Comparison of ENCODE assay signal across 8 cellular contexts in genomic region chr16:79769320-79770243, GRCh38.
A peak's percentile ranks its signal among the peaks of the same experiment; 100 is the strongest.
DNase-seq lines count a peak whose midpoint lies in the region; ATAC-seq and TF ChIP-seq lines count a peak whose summit lies in the region.

No MANE protein-coding gene starts in this region.

- H3K9ac ChIP-seq in HUES64 (ENCODE audit: low read depth, low read length) (peak overlapping the region; percentile 69), muscle layer of colon (ENCODE audit: low read length) (peak overlapping the region; percentile 66)

- ATAC-seq in GM19397 (IDR thresholded peaks at IDR 0.05; ENCODE audit: unreplicated experiment): no peak

- DNase-seq in AG04449 (ENCODE audit: low read depth, low spot score): no peak
- no peak for DNase-seq in choroid plexus epithelial cell (ENCODE audit: low read depth)
- no peak for DNase-seq in stimulated activated CD4-positive, alpha-beta T cell treated with anti-CD3 and anti-CD28 coated beads, Interleukin-2, amount 100 ng/mL, for 24 hours
- no peak for DNase-seq in epidermal melanocyte (ENCODE audit: insufficient read length, low spot score)
- DNase-seq in NCI-H1105 treated with DMSO at 0.1 percent for 48 hours (lab: John Stamatoyannopoulos, UW): no peak

- POLR2A ChIA-PET in AG04449 (lab: Yijun Ruan, JAX): no interaction called here

- H3K4me3 ChIP-seq in AG04449 (ENCODE audit: low read depth, low read length): peak overlapping the region; percentile 65
- peak overlapping the region; percentile 64 for H3K4me3 ChIP-seq in HUES64 (ENCODE audit: low read length)
- peak overlapping the region; percentile 71 for H3K4me3 ChIP-seq in choroid plexus epithelial cell (ENCODE audit: low read depth, low read length)
- H3K4me3 ChIP-seq in muscle layer of colon (ENCODE audit: low read depth in 1 of 2, low read length in 2 of 2): peak overlapping the region; percentile 37 to 67

- H3K27ac ChIP-seq in HUES64 (ENCODE audit: low read depth, low read length) (no peak overlapping the region), muscle layer of colon (ENCODE audit: low read depth, low read length) (peak overlapping the region; percentile 84)

- H3K9me3 ChIP-seq in HUES64 (ENCODE audit: insufficient read depth, low read depth, low read length) (no peaks in the 10 kb centered on the region), muscle layer of colon (ENCODE audit: low read length) (no peaks in the 10 kb centered on the region)

- H3K36me3 ChIP-seq in HUES64 (ENCODE audit: insufficient read depth, low read length): no peaks in the 10 kb centered on the region
- H3K36me3 ChIP-seq in muscle layer of colon (ENCODE audit: insufficient read depth, low read length): no peaks in the 10 kb centered on the region

- WGBS in HUES64: 62% methylated on average over 8 of the region's 10 CpGs

- peaks cover 6% of the 10 kb centered on the region; the same call in 1 of the 2 replicates for H3K27me3 ChIP-seq in HUES64 (ENCODE audit: insufficient read depth, low read length)
- no peaks in the 10 kb centered on the region for H3K27me3 ChIP-seq in muscle layer of colon (ENCODE audit: control insufficient read depth in 1 of 2, insufficient read depth in 2 of 2, low read length in 2 of 2)

- TF ChIP-seq CTCF in AG04449 (IDR thresholded peaks at IDR 0.05; ENCODE audit: insufficient read depth, low read length, missing control alignments) (no peak), choroid plexus epithelial cell (conservative IDR thresholded peaks at IDR 0.05; ENCODE audit: low read depth, low read length) (no peak)

- CTCF ChIA-PET in AG04449 (lab: Yijun Ruan, JAX): interaction anchor here (0.9 to 1.5 kb wide), 2 partner anchors 600 to 696 kb away, joined by 3 to 6 read pairs; no protein-coding TSS in a partner anchor

- H3K4me1 ChIP-seq in HUES64 (ENCODE audit: insufficient read depth, low read length): no peaks in the 10 kb centered on the region
- H3K4me1 ChIP-seq in muscle layer of colon (ENCODE audit: insufficient read depth, low read length): peaks cover 48% of the 10 kb centered on the region
